ENCODE assay signal across 20 cellular contexts in genomic region chr9:91048739-91049138, GRCh38.
A peak's percentile ranks its signal among the peaks of the same experiment; 100 is the strongest.
DNase-seq lines count a peak whose midpoint lies in the region; ATAC-seq, FAIRE-seq and TF ChIP-seq lines count a peak whose summit lies in the region.
"Had no signal": no experiment of that assay in that cellular context is flagged by ENCODE, and none has a peak within 500 bp of the region (broad histone marks: within the 10 kb centered on the region; RNA-seq: fewer than 3 reads in every experiment).

No MANE protein-coding gene starts in this region.

- H3K27ac ChIP-seq in A549 (no peak overlapping the region), SJSA1 (peak overlapping the region; percentile 46)
- H3K27ac ChIP-seq: adrenal gland, cardiac muscle cell, hepatocyte, KMS-11, ovary had no signal

- H3K4me2 ChIP-seq in A549 = no peak overlapping the region
- H3K4me2 ChIP-seq: hepatocyte, KMS-11 had no signal

- intact Hi-C loops in activated CD4-positive, alpha-beta T cell treated with anti-CD3 and anti-CD28 coated beads for 36 hours (cut with DNase I, micrococcal nuclease) = loop anchor here (1.0 to 2.0 kb wide), 9 partner anchors 23 to 374 kb away; partner anchors contain the start of gene NFIL3 (in 1 of the 2)

- TF ChIP-seq RAD21 in A549 (conservative IDR thresholded peaks at IDR 0.05 in 1 of 2, IDR thresholded peaks at IDR 0.05 in 1 of 2) = no peak

- CTCF ChIA-PET in activated CD4-positive, alpha-beta T cell treated with anti-CD3 and anti-CD28 coated beads for 36 hours (lab: Charles Lee) = interaction anchor here (0.6 to 1.7 kb wide), 3 partner anchors 23 to 377 kb away, joined by 3 to 4 read pairs (median 4); no protein-coding TSS in a partner anchor
- CTCF ChIA-PET in A549 (lab: Yijun Ruan, JAX) = interaction anchor here (0.9 to 1.5 kb wide), 3 partner anchors 12 to 377 kb away, joined by 3 to 5 read pairs (median 3); no protein-coding TSS in a partner anchor

- H3K9me3 Mint-ChIP-seq in activated CD4-positive, alpha-beta T cell treated with anti-CD3 and anti-CD28 coated beads for 36 hours (ENCODE audit: low read depth) = peaks cover 4% of the 10 kb centered on the region
- H3K9me3 Mint-ChIP-seq in stimulated activated naive B cell treated with anti-CD40 and anti-IgM and Interleukin-4, amounts not matched to agents 10 μg/mL and 1 μg/mL and 100 μg/mL, for 72 hours = no peaks in the 10 kb centered on the region
- H3K9me3 Mint-ChIP-seq: activated B cell treated with CpG ODN at 0.5 μM for 24 hours had no signal

- no peak overlapping the region for H3K4me3 Mint-ChIP-seq in activated CD4-positive, alpha-beta T cell treated with anti-CD3 and anti-CD28 coated beads for 36 hours
- H3K4me3 Mint-ChIP-seq in stimulated activated naive B cell treated with anti-CD40 and anti-IgM and Interleukin-4, amounts not matched to agents 10 μg/mL and 1 μg/mL and 100 μg/mL, for 72 hours = no peak overlapping the region
- H3K4me3 Mint-ChIP-seq: activated B cell treated with CpG ODN at 0.5 μM for 24 hours had no signal

- H3K36me3 Mint-ChIP-seq in activated CD4-positive, alpha-beta T cell treated with anti-CD3 and anti-CD28 coated beads for 36 hours (ENCODE audit: low read depth) = peaks cover 2% of the 10 kb centered on the region
- no peaks in the 10 kb centered on the region for H3K36me3 Mint-ChIP-seq in stimulated activated naive B cell treated with anti-CD40 and anti-IgM and Interleukin-4, amounts not matched to agents 10 μg/mL and 1 μg/mL and 100 μg/mL, for 72 hours
- H3K36me3 Mint-ChIP-seq: CD14-positive monocyte had no signal

- no peaks in the 10 kb centered on the region for H3K36me3 ChIP-seq in SJSA1
- H3K36me3 ChIP-seq: adrenal gland, cardiac muscle cell, ovary had no signal

- WGBS in A549 (ENCODE audit: missing lambda C conversion rate) = 4% methylated on average over 2 of the region's 2 CpGs

- POLR2A ChIA-PET in activated CD4-positive, alpha-beta T cell treated with anti-CD3 and anti-CD28 coated beads for 36 hours (lab: Charles Lee) = interaction anchor here (0.8 to 1.0 kb wide), 2 partner anchors 51 to 377 kb away, joined by 4 read pairs; no protein-coding TSS in a partner anchor
- POLR2A ChIA-PET in A549 (lab: Yijun Ruan, JAX) = no interaction called here

- H3K27me3 ChIP-seq in SJSA1 (replicated peaks) = no peaks in the 10 kb centered on the region
- H3K27me3 ChIP-seq: adrenal gland, hepatocyte, ovary had no signal

- H3K27ac Mint-ChIP-seq in activated CD4-positive, alpha-beta T cell treated with anti-CD3 and anti-CD28 coated beads for 36 hours = peak overlapping the region; percentile 96
- no peak overlapping the region for H3K27ac Mint-ChIP-seq in stimulated activated naive B cell treated with anti-CD40 and anti-IgM and Interleukin-4, amounts not matched to agents 10 μg/mL and 1 μg/mL and 100 μg/mL, for 72 hours
- H3K27ac Mint-ChIP-seq: activated B cell treated with CpG ODN at 0.5 μM for 24 hours, CD14-positive monocyte had no signal

- ATAC-seq in activated CD4-positive, alpha-beta T cell treated with anti-CD3 and anti-CD28 coated beads for 36 hours = no peak
- ATAC-seq in A549 = no peak
- ATAC-seq in stimulated activated naive B cell treated with anti-CD40 and anti-IgM and Interleukin-4, amounts not matched to agents 10 μg/mL and 1 μg/mL and 100 μg/mL, for 72 hours (replicated peaks) = no peak

- TF ChIP-seq CTCF in A549 (IDR thresholded peaks at IDR 0.05) = no peak

- H3K4me1 Mint-ChIP-seq in activated CD4-positive, alpha-beta T cell treated with anti-CD3 and anti-CD28 coated beads for 36 hours = peaks cover 85% of the 10 kb centered on the region
- peaks cover 14 to 24% of the 10 kb centered on the region in 2 donors for H3K4me1 Mint-ChIP-seq in stimulated activated naive B cell treated with anti-CD40 and anti-IgM and Interleukin-4, amounts not matched to agents 10 μg/mL and 1 μg/mL and 100 μg/mL, for 72 hours
- H3K4me1 Mint-ChIP-seq: activated B cell treated with CpG ODN at 0.5 μM for 24 hours had no signal

- peaks cover 19% of the 10 kb centered on the region for H3K27me3 Mint-ChIP-seq in activated CD4-positive, alpha-beta T cell treated with anti-CD3 and anti-CD28 coated beads for 36 hours
- H3K27me3 Mint-ChIP-seq in stimulated activated naive B cell treated with anti-CD40 and anti-IgM and Interleukin-4, amounts not matched to agents 10 μg/mL and 1 μg/mL and 100 μg/mL, for 72 hours = peaks cover 31 to 45% of the 10 kb centered on the region in 2 donors

- DNase-seq in activated CD4-positive, alpha-beta T cell treated with anti-CD3 and anti-CD28 coated beads for 36 hours = no peak
- no peak for DNase-seq in activated CD4-positive, alpha-beta T cell treated with anti-CD3 and anti-CD28 coated beads for 1 hour
- no peak for DNase-seq in A549 (ENCODE audit: low read depth in 1 of 2, low spot score in 1 of 2)
- peak in 1 of 2 experiments; percentile 2 for DNase-seq in SJSA1 (ENCODE audit: low read depth in 1 of 2, low spot score in 2 of 2)
- peak; percentile 37 for DNase-seq in islet precursor cell
- no peak for DNase-seq in stimulated activated naive B cell treated with anti-CD40 and anti-IgM and Interleukin-4, amounts not matched to agents 10 μg/mL and 1 μg/mL and 100 μg/mL, for 72 hours
- no peak for DNase-seq in HTR-8/SVneo (ENCODE audit: insufficient read length, low spot score)
- DNase-seq in amniotic stem cell (lab: John Stamatoyannopoulos, UW) = no peak
- DNase-seq: activated B cell treated with CpG ODN at 0.5 μM for 24 hours, adrenal gland, DMS 273 treated with DMSO at 0.1 percent for 48 hours, NCI-H1092, NCI-H510A treated with DMSO at 0.1 percent for 48 hours, ovary had no signal

- FAIRE-seq in A549 (lab: Jason Lieb, UNC) (peak; percentile 18), HTR-8/SVneo (lab: Jason Lieb, UNC) (no peak)
- FAIRE-seq: A204.1, G401.6 had no signal

- H3K4me3 ChIP-seq in A549 (no peak overlapping the region), SJSA1 (no peak overlapping the region)
- H3K4me3 ChIP-seq: adrenal gland, cardiac muscle cell, hepatocyte, ovary had no signal

- no peak for TF ChIP-seq EP300 in A549 (IDR thresholded peaks at IDR 0.05)

- H3K9me3 ChIP-seq in A549 = no peaks in the 10 kb centered on the region
- H3K9me3 ChIP-seq in SJSA1 (replicated peaks) = no peaks in the 10 kb centered on the region
- H3K9me3 ChIP-seq: adrenal gland, ovary had no signal

- no peak for TF ChIP-seq POLR2A in A549 (IDR thresholded peaks at IDR 0.05; ENCODE audit: low read length)

- H3K4me1 ChIP-seq in A549 (peaks cover 8% of the 10 kb centered on the region; the same call in 1 of the 3 replicates), SJSA1 (replicated peaks) (peaks cover 30% of the 10 kb centered on the region)
- H3K4me1 ChIP-seq: adrenal gland had no signal

TF ChIP-seq in A549, 52 proteins besides CTCF, POLR2A, EP300 and RAD21:
- TF ChIP-seq PBX3 (IDR thresholded peaks at IDR 0.05) = no peak
- no peak for TF ChIP-seq SREBF2 (IDR thresholded peaks at IDR 0.05)
- TF ChIP-seq ZNF302 (CRISPR knock-in tag; IDR thresholded peaks at IDR 0.05) = no peak
- TF ChIP-seq RCOR1 (IDR thresholded peaks at IDR 0.05; ENCODE audit: low read depth, low read length) = no peak
